Comparison of ENCODE assay signal across 20 cellular contexts in the genomic region with DNA sequence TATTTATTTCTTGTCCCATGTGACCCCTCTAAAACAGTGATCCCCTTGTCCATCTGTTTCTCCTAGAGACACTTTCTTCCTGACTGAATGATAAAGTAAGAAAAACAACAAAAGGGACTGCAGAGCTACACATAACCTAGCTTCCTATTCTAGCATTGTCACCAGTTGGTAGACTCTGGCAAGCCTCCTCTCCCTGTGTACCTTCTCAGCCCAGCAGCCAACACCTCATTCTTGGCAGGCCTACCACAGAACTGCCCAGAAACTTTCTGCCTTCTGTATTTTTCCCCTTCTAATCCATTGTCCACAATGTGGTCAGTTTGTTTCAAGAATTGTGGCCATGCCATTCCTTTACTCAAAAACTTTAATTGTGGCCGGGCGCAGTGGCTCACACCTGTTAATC.
"Had no signal": no experiment of that assay in that cellular context is flagged by ENCODE, and none has a peak within 500 bp of the region (broad histone marks: within the 10 kb centered on the region; RNA-seq: fewer than 3 reads in every experiment).

No MANE protein-coding gene starts in this region.

- H3K9me3 Mint-ChIP-seq: activated CD4-positive, alpha-beta memory T cell treated with anti-CD3 and anti-CD28 coated beads, Interleukin-2, amount 10 ng/mL, durations not matched to agents 7 days and 5 days; activated CD4-positive, alpha-beta T cell treated with anti-CD3 and anti-CD28 coated beads, Interleukin-2, amount 10 ng/mL, durations not matched to agents 7 days and 5 days; activated naive CD4-positive, alpha-beta T cell treated with anti-CD3 and anti-CD28 coated beads, Interleukin-2, amount 50 U/mL, for 24 hours; activated T-cell treated with anti-CD3 and anti-CD28 coated beads, Interleukin-2, amount 50 U/mL, for 24 hours; nephron; stimulated activated naive CD8-positive, alpha-beta T cell treated with anti-CD3 and anti-CD28 coated beads, Interleukin-15, Interleukin-2, amounts not matched to agents 100 ng/mL and 50 ng/mL, for 24 hours; type B pancreatic cell had no signal

- H3K36me3 ChIP-seq: uterus had no signal

- H3K27ac ChIP-seq: colonic mucosa, neutrophil, right lobe of liver, uterus, WERI-Rb-1 had no signal

- H3K4me1 ChIP-seq: colonic mucosa, right lobe of liver, uterus had no signal

- H3K9me3 ChIP-seq: colonic mucosa, neutrophil, right lobe of liver, uterus had no signal

- H3K4me1 Mint-ChIP-seq: activated CD4-positive, alpha-beta memory T cell treated with anti-CD3 and anti-CD28 coated beads, Interleukin-2, amount 10 ng/mL, durations not matched to agents 7 days and 5 days; nephron had no signal

- H3K4me3 ChIP-seq: colonic mucosa, right lobe of liver, uterus had no signal

- H3K27ac Mint-ChIP-seq: activated CD4-positive, alpha-beta memory T cell treated with anti-CD3 and anti-CD28 coated beads, Interleukin-2, amount 10 ng/mL, durations not matched to agents 7 days and 5 days; activated CD4-positive, alpha-beta T cell treated with anti-CD3 and anti-CD28 coated beads, Interleukin-2, amount 10 ng/mL, durations not matched to agents 7 days and 5 days; activated naive CD4-positive, alpha-beta T cell treated with anti-CD3 and anti-CD28 coated beads, Interleukin-2, amount 50 U/mL, for 24 hours; activated T-cell treated with anti-CD3 and anti-CD28 coated beads, Interleukin-2, amount 50 U/mL, for 24 hours; nephron; stimulated activated naive CD8-positive, alpha-beta T cell treated with anti-CD3 and anti-CD28 coated beads, Interleukin-15, Interleukin-2, amounts not matched to agents 100 ng/mL and 50 ng/mL, for 24 hours; type B pancreatic cell had no signal

- DNase-seq: activated CD4-positive, alpha-beta memory T cell treated with anti-CD3 and anti-CD28 coated beads, Interleukin-2, amount 10 ng/mL, durations not matched to agents 7 days and 5 days; activated CD4-positive, alpha-beta T cell treated with anti-CD3 and anti-CD28 coated beads for 1 hour; activated CD4-positive, alpha-beta T cell treated with anti-CD3 and anti-CD28 coated beads, Interleukin-2, amount 10 ng/mL, durations not matched to agents 7 days and 5 days; activated CD8-positive, alpha-beta memory T cell treated with anti-CD3 and anti-CD28 coated beads, Interleukin-2, amount 50 U/mL, for 48 hours; activated gamma-delta T cell; activated T-cell treated with anti-CD3 and anti-CD28 coated beads, Interleukin-2, amount 50 U/mL, for 24 hours; cerebellar nuclear complex; colonic mucosa; effector CD8-positive, alpha-beta T cell; mesendoderm; stimulated activated CD4-positive, alpha-beta T cell treated with anti-CD3 and anti-CD28 coated beads, Interleukin-2, amount 100 ng/mL, for 48 hours; T-helper 9 cell; uterus; WERI-Rb-1 had no signal

- H3K4me3 Mint-ChIP-seq: activated CD4-positive, alpha-beta memory T cell treated with anti-CD3 and anti-CD28 coated beads, Interleukin-2, amount 10 ng/mL, durations not matched to agents 7 days and 5 days; activated CD4-positive, alpha-beta T cell treated with anti-CD3 and anti-CD28 coated beads, Interleukin-2, amount 10 ng/mL, durations not matched to agents 7 days and 5 days; activated naive CD4-positive, alpha-beta T cell treated with anti-CD3 and anti-CD28 coated beads, Interleukin-2, amount 50 U/mL, for 24 hours; activated T-cell treated with anti-CD3 and anti-CD28 coated beads, Interleukin-2, amount 50 U/mL, for 24 hours; nephron; stimulated activated naive CD8-positive, alpha-beta T cell treated with anti-CD3 and anti-CD28 coated beads, Interleukin-15, Interleukin-2, amounts not matched to agents 100 ng/mL and 50 ng/mL, for 24 hours; type B pancreatic cell had no signal

- H3K27me3 Mint-ChIP-seq: activated CD4-positive, alpha-beta memory T cell treated with anti-CD3 and anti-CD28 coated beads, Interleukin-2, amount 10 ng/mL, durations not matched to agents 7 days and 5 days; activated CD4-positive, alpha-beta T cell treated with anti-CD3 and anti-CD28 coated beads, Interleukin-2, amount 10 ng/mL, durations not matched to agents 7 days and 5 days; activated naive CD4-positive, alpha-beta T cell treated with anti-CD3 and anti-CD28 coated beads, Interleukin-2, amount 50 U/mL, for 24 hours; activated T-cell treated with anti-CD3 and anti-CD28 coated beads, Interleukin-2, amount 50 U/mL, for 24 hours; stimulated activated naive CD8-positive, alpha-beta T cell treated with anti-CD3 and anti-CD28 coated beads, Interleukin-15, Interleukin-2, amounts not matched to agents 100 ng/mL and 50 ng/mL, for 24 hours; type B pancreatic cell had no signal

- H3K27me3 ChIP-seq: colonic mucosa, neutrophil, right lobe of liver, uterus had no signal
